9 cellular contexts compared by ENCODE assay signal in the genomic region with DNA sequence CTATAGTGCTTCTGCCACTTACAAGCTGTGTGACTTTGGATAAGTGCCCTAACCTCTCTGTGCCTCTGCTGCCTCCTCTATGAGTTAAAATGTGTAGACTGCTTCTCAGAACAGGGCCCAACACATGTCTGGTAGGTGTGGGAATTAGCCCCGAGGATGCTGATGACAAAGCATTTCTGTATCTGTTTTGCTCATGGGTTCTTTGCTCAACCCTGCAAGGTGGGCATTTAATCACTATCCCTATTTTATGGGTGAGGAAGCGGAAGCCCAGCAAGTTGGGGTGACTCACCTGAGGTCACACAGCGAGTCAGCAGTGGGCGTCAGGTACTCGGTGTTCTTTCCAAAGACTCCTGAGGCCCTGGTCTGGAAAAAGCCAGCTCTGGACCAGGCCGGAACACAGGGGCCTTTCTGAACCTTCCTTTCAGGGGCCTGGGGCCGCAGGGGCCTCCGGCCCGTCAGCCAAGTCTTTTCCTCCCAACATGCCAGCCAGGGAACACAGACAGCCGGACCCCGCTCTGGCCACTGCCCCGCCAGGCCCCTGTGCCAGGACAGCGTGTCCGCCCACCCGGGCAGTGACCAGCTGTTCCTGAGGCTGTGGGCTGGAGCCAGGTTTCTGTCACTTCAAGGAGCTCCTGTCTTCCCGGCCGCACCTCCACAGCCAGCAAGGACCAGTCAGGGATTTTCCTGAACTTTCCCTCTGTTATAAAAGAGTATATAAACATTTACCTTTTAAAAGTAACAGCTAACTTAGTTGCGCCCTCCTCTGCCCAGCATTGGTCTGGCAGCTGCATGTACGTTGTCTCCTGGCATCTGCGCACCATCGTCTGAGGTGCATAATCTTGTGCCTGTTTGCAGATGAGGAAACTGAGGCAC.
DNase-seq lines count a peak whose midpoint lies in the region; ATAC-seq and TF ChIP-seq lines count a peak whose summit lies in the region.
"Had no signal": no experiment of that assay in that cellular context is flagged by ENCODE, and none has a peak within 500 bp of the region (broad histone marks: within the 10 kb centered on the region; RNA-seq: fewer than 3 reads in every experiment).

No MANE protein-coding gene starts in this region.

- H3K9me3 Mint-ChIP-seq in activated naive CD4-positive, alpha-beta T cell treated with anti-CD3 and anti-CD28 coated beads for 36 hours = no peaks in the 10 kb centered on the region
- no peaks in the 10 kb centered on the region for H3K9me3 Mint-ChIP-seq in activated naive CD4-positive, alpha-beta T cell treated with anti-CD3 and anti-CD28 coated beads, Interleukin-2, amount 10 ng/mL, durations not matched to agents 7 days and 5 days

- H3K36me3 ChIP-seq in liver (ENCODE audit: control insufficient read depth in 4 of 4, insufficient read depth in 3 of 4, low read depth in 1 of 4, low read length in 3 of 4) (no peaks in the 10 kb centered on the region), urinary bladder (ENCODE audit: insufficient read depth) (no peaks in the 10 kb centered on the region)
- H3K36me3 ChIP-seq: ovary had no signal

- no peak for ATAC-seq in GM21390 (IDR thresholded peaks at IDR 0.05; ENCODE audit: unreplicated experiment)
- ATAC-seq in GM21360 (IDR thresholded peaks at IDR 0.05; ENCODE audit: unreplicated experiment) = no peak

- peaks cover 0 to 1% (median 0%) of the 10 kb centered on the region in 4 donors for H3K4me1 ChIP-seq in liver (ENCODE audit: control insufficient read depth in 4 of 4, insufficient read depth in 4 of 4, low read length in 3 of 4)
- H3K4me1 ChIP-seq in urinary bladder (ENCODE audit: insufficient read depth) = no peaks in the 10 kb centered on the region

- H3K36me3 Mint-ChIP-seq in activated naive CD4-positive, alpha-beta T cell treated with anti-CD3 and anti-CD28 coated beads for 36 hours (ENCODE audit: low read depth) = no peaks in the 10 kb centered on the region
- H3K36me3 Mint-ChIP-seq in activated naive CD4-positive, alpha-beta T cell treated with anti-CD3 and anti-CD28 coated beads, Interleukin-2, amount 10 ng/mL, durations not matched to agents 7 days and 5 days = no peaks in the 10 kb centered on the region

- H3K27ac ChIP-seq in liver (ENCODE audit: low read depth in 1 of 2, low read length in 2 of 2) = peak overlapping the region in 1 of 2 donors; percentile 31
- peak overlapping the region; percentile 54 for H3K27ac ChIP-seq in urinary bladder (ENCODE audit: low read depth)
- H3K27ac ChIP-seq: ovary had no signal

- H3K4me3 Mint-ChIP-seq in activated naive CD4-positive, alpha-beta T cell treated with anti-CD3 and anti-CD28 coated beads for 36 hours = no peak overlapping the region
- H3K4me3 Mint-ChIP-seq in activated naive CD4-positive, alpha-beta T cell treated with anti-CD3 and anti-CD28 coated beads, Interleukin-2, amount 10 ng/mL, durations not matched to agents 7 days and 5 days = no peak overlapping the region

- WGBS in liver = 67% methylated on average over 21 of the region's 21 CpGs
- WGBS in urinary bladder = 47% methylated on average over 21 of the region's 21 CpGs

- no peaks in the 10 kb centered on the region for H3K27me3 Mint-ChIP-seq in activated naive CD4-positive, alpha-beta T cell treated with anti-CD3 and anti-CD28 coated beads for 36 hours (ENCODE audit: low read depth)
- H3K27me3 Mint-ChIP-seq in activated naive CD4-positive, alpha-beta T cell treated with anti-CD3 and anti-CD28 coated beads, Interleukin-2, amount 10 ng/mL, durations not matched to agents 7 days and 5 days = no peaks in the 10 kb centered on the region

- H3K4me1 Mint-ChIP-seq in activated naive CD4-positive, alpha-beta T cell treated with anti-CD3 and anti-CD28 coated beads for 36 hours (ENCODE audit: low read depth) = peaks cover 10% of the 10 kb centered on the region
- no peaks in the 10 kb centered on the region for H3K4me1 Mint-ChIP-seq in activated naive CD4-positive, alpha-beta T cell treated with anti-CD3 and anti-CD28 coated beads, Interleukin-2, amount 10 ng/mL, durations not matched to agents 7 days and 5 days

- TF ChIP-seq CTCF in cardiac fibroblast (IDR thresholded peaks at IDR 0.05; ENCODE audit: low read depth, low read length) (peak; percentile 41), liver (IDR thresholded peaks at IDR 0.05; ENCODE audit: low read depth, low read length, missing input control) (peak; percentile 24)

- peak in 1 of 2 donors; percentile 41 for TF ChIP-seq RAD21 in liver (IDR thresholded peaks at IDR 0.05)

- no peaks in the 10 kb centered on the region for H3K9me3 ChIP-seq in liver (ENCODE audit: control insufficient read depth in 4 of 4, low read length in 3 of 4)
- H3K9me3 ChIP-seq: ovary had no signal

- H3K27ac Mint-ChIP-seq in activated naive CD4-positive, alpha-beta T cell treated with anti-CD3 and anti-CD28 coated beads for 36 hours = no peak overlapping the region
- no peak overlapping the region for H3K27ac Mint-ChIP-seq in activated naive CD4-positive, alpha-beta T cell treated with anti-CD3 and anti-CD28 coated beads, Interleukin-2, amount 10 ng/mL, durations not matched to agents 7 days and 5 days

- no peaks in the 10 kb centered on the region for H3K27me3 ChIP-seq in liver (ENCODE audit: control insufficient read depth in 4 of 4, insufficient read depth in 4 of 4, low read length in 3 of 4)
- H3K27me3 ChIP-seq: ovary had no signal

- intact Hi-C loops in activated naive CD4-positive, alpha-beta T cell treated with anti-CD3 and anti-CD28 coated beads for 36 hours (cut with micrococcal nuclease) = no loop called here

- no peak overlapping the region for H3K4me3 ChIP-seq in cardiac fibroblast (replicated peaks in 1 of 2; ENCODE audit: low read depth in 2 of 2, low read length in 2 of 2)
- H3K4me3 ChIP-seq in liver (ENCODE audit: low read depth in 1 of 3, low read length in 3 of 3) = no peak overlapping the region
- H3K4me3 ChIP-seq in urinary bladder (ENCODE audit: low read depth, low read length) = no peak overlapping the region
- H3K4me3 ChIP-seq: ovary had no signal

- peak; percentile 38 for DNase-seq in activated naive CD4-positive, alpha-beta T cell treated with anti-CD3 and anti-CD28 coated beads for 36 hours
- no peak for DNase-seq in activated naive CD4-positive, alpha-beta T cell treated with anti-CD3 and anti-CD28 coated beads, Interleukin-2, amount 10 ng/mL, durations not matched to agents 7 days and 5 days
- peak; percentile 42 to 54 for DNase-seq in cardiac fibroblast (ENCODE audit: low read depth in 2 of 2)
- no peak for DNase-seq in NCI-H345 (lab: John Stamatoyannopoulos, UW)
- DNase-seq: ovary had no signal

- H3K9ac ChIP-seq in liver (ENCODE audit: low read depth in 1 of 2, low read length in 2 of 2) = no peak overlapping the region

- CTCF ChIA-PET in activated naive CD4-positive, alpha-beta T cell treated with anti-CD3 and anti-CD28 coated beads for 36 hours (lab: Charles Lee) = interaction anchor here (0.7 to 1.2 kb wide), 2 partner anchors 91 to 145 kb away, joined by 3 to 4 read pairs; no protein-coding TSS in a partner anchor
- CTCF ChIA-PET in activated naive CD4-positive, alpha-beta T cell treated with anti-CD3 and anti-CD28 coated beads, Interleukin-2, amount 10 ng/mL, durations not matched to agents 7 days and 5 days (lab: Charles Lee) = interaction anchor here (0.9 to 1.4 kb wide), 5 partner anchors 11 to 94 kb away, joined by 3 to 4 read pairs (median 3); no protein-coding TSS in a partner anchor

TF ChIP-seq in liver, 16 proteins besides CTCF, POLR2A, EP300 and RAD21 (continues in another document):
- TF ChIP-seq REST (IDR thresholded peaks at IDR 0.05) (no peak), JUND (IDR thresholded peaks at IDR 0.05) (no peak), YY1 (IDR thresholded peaks at IDR 0.05) (no peak), FOXA2 (IDR thresholded peaks at IDR 0.05) (no peak), RXRA (IDR thresholded peaks at IDR 0.05) (no peak), GABPA (IDR thresholded peaks at IDR 0.05 in 1 of 2, conservative IDR thresholded peaks at IDR 0.05 in 1 of 2) (no peak), EGR1 (IDR thresholded peaks at IDR 0.05; ENCODE audit: low read depth in 2 of 2) (no peak), HNF4A (conservative IDR thresholded peaks at IDR 0.05) (no peak), SP1 (IDR thresholded peaks at IDR 0.05) (no peak), NR2F2 (IDR thresholded peaks at IDR 0.05) (no peak)
- TF ChIP-seq, protein P1, sequence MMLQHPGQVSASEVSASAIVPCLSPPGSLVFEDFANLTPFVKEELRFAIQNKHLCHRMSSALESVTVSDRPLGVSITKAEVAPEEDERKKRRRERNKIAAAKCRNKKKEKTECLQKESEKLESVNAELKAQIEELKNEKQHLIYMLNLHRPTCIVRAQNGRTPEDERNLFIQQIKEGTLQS (IDR thresholded peaks at IDR 0.05) = no peak
- TF ChIP-seq, protein P2, sequence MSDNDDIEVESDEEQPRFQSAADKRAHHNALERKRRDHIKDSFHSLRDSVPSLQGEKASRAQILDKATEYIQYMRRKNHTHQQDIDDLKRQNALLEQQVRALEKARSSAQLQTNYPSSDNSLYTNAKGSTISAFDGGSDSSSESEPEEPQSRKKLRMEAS (IDR thresholded peaks at IDR 0.05) = no peak

Comparison
In these comparisons a context has a peak if more than half of its experiments do, and no peak if none do; other contexts are left out.
1. DNase-seq: peak in activated naive CD4-positive, alpha-beta T cell treated with anti-CD3 and anti-CD28 coated beads for 36 hours (single experiment) and cardiac fibroblast (2 of 2); none in activated naive CD4-positive, alpha-beta T cell treated with anti-CD3 and anti-CD28 coated beads, Interleukin-2, amount 10 ng/mL, durations not matched to agents 7 days and 5 days (single experiment) and NCI-H345 (single experiment).